Comparison of ENCODE assay signal across 8 cellular contexts in genomic region chr19:13846533-13847032, GRCh38. TPM values are rescaled to one million over a fixed set of nuclear protein-coding genes. Genes with fewer than 3 reads are reported as not detected.
DNase-seq lines count a peak whose midpoint lies in the region; ATAC-seq and TF ChIP-seq lines count a peak whose summit lies in the region.

No MANE protein-coding gene starts in this region.

- POLR2A ChIA-PET in CD4-positive, alpha-beta T cell (lab: Charles Lee), result interaction anchor here (0.5 to 3.5 kb wide), 17 partner anchors 8 to 185 kb away, joined by 3 to 48 read pairs (median 5); partner anchors contain the start of genes C19orf53, DCAF15, IL27RA and MRI1
- POLR2A ChIA-PET in SK-N-SH (lab: Yijun Ruan, JAX), result interaction anchor here (0.5 to 2.2 kb wide), 8 partner anchors 10 to 683 kb away, joined by 3 to 8 read pairs (median 4); partner anchors contain the start of genes C19orf53 and ZSWIM4

- DNase-seq in CD4-positive, alpha-beta T cell, result peak; percentile 86 to 99 (median 91)
- DNase-seq in HK-2 (ENCODE audit: unreplicated experiment) (peak; percentile 94), SK-N-SH (peak; percentile 89), cardiac septum (ENCODE audit: low spot score) (peak; percentile 96), uterus (peak; percentile 80)
- peak; percentile 91 to 99 for DNase-seq in activated naive CD4-positive, alpha-beta T cell treated with anti-CD3 and anti-CD28 coated beads, Interleukin-2, amount 50 U/mL, for 72 hours (ENCODE audit: low spot score in 2 of 2)

- H3K4me1 ChIP-seq in SK-N-SH (ENCODE audit: control insufficient read depth in 1 of 2, insufficient read depth in 2 of 2, low read depth in 1 of 2, low read length in 1 of 2) (peaks cover 40 to 43% of the 10 kb centered on the region in 2 experiments; a peak in 3 of 4 replicates), rectal smooth muscle tissue (ENCODE audit: control insufficient read depth, insufficient read depth, low read length) (peaks cover 30% of the 10 kb centered on the region), uterus (peaks cover 11 to 37% of the 10 kb centered on the region in 2 donors)

- peaks cover 10% of the 10 kb centered on the region for H4K20me1 ChIP-seq in SK-N-SH (ENCODE audit: insufficient read depth)

- CTCF ChIA-PET in CD4-positive, alpha-beta T cell (lab: Charles Lee), result interaction anchor here (0.8 to 2.8 kb wide), 4 partner anchors 10 to 62 kb away, joined by 3 to 35 read pairs (median 6); no protein-coding TSS in a partner anchor
- CTCF ChIA-PET in SK-N-SH (lab: Yijun Ruan, JAX), result interaction anchor here (1.7 to 2.9 kb wide), 3 partner anchors 10 to 62 kb away, joined by 8 to 18 read pairs (median 11); no protein-coding TSS in a partner anchor

- H3K36me3 ChIP-seq in SK-N-SH (replicated peaks in 1 of 2; ENCODE audit: control insufficient read depth in 1 of 2, insufficient read depth in 2 of 2, low read length in 1 of 2), result peaks cover 0 to 4% of the 10 kb centered on the region in 2 experiments
- H3K36me3 ChIP-seq in rectal smooth muscle tissue (ENCODE audit: control insufficient read depth, insufficient read depth, low read length), result no peaks in the 10 kb centered on the region
- no peaks in the 10 kb centered on the region for H3K36me3 ChIP-seq in uterus

- H3K9me2 ChIP-seq in SK-N-SH, result no peaks in the 10 kb centered on the region

- TF ChIP-seq POLR2A in uterus (IDR thresholded peaks at IDR 0.05), result peak; percentile 34 to 47

- no peaks in the 10 kb centered on the region for H3K9me3 ChIP-seq in CD4-positive, alpha-beta T cell (ENCODE audit: control insufficient read depth, low read length)
- no peaks in the 10 kb centered on the region for H3K9me3 ChIP-seq in SK-N-SH
- H3K9me3 ChIP-seq in uterus, result no peaks in the 10 kb centered on the region

- H3K27me3 ChIP-seq in CD4-positive, alpha-beta T cell (ENCODE audit: control insufficient read depth, insufficient read depth, low read length), result no peaks in the 10 kb centered on the region
- H3K27me3 ChIP-seq in SK-N-SH (ENCODE audit: insufficient read depth) (no peaks in the 10 kb centered on the region), rectal smooth muscle tissue (ENCODE audit: control insufficient read depth, insufficient read depth, low read length) (no peaks in the 10 kb centered on the region), uterus (no peaks in the 10 kb centered on the region)

- TF ChIP-seq EP300 in SK-N-SH (IDR thresholded peaks at IDR 0.05; ENCODE audit: borderline replicate concordance in 1 of 2, low read depth in 1 of 2, low read length in 1 of 2), result no peak; a peak in 1 of 4 replicates

- H3F3A ChIP-seq in SK-N-SH (replicated peaks; ENCODE audit: insufficient read depth), result peaks cover 64% of the 10 kb centered on the region

- no peak for TF ChIP-seq RAD21 in SK-N-SH (IDR thresholded peaks at IDR 0.05; ENCODE audit: low read length)

- peaks cover 65% of the 10 kb centered on the region for H3K4me1 Mint-ChIP-seq in CD4-positive, alpha-beta T cell (ENCODE audit: low read depth)

- H3K79me2 ChIP-seq in SK-N-SH (ENCODE audit: insufficient read depth), result peaks cover 27% of the 10 kb centered on the region

- peak overlapping the region; percentile 94 for H3K9ac ChIP-seq in SK-N-SH
- peak overlapping the region; percentile 92 for H3K9ac ChIP-seq in rectal smooth muscle tissue (ENCODE audit: low read length)

- peak overlapping the region; percentile 73; the same call in 1 of the 2 replicates for H3K4me2 ChIP-seq in SK-N-SH

- H3K27me3 Mint-ChIP-seq in CD4-positive, alpha-beta T cell, result no peaks in the 10 kb centered on the region

- H3K9me3 Mint-ChIP-seq in CD4-positive, alpha-beta T cell, result no peaks in the 10 kb centered on the region
- no peaks in the 10 kb centered on the region for H3K9me3 Mint-ChIP-seq in activated naive CD4-positive, alpha-beta T cell treated with anti-CD3 and anti-CD28 coated beads, Interleukin-2, amount 50 U/mL, for 72 hours

- TF ChIP-seq CTCF in CD4-positive, alpha-beta T cell (IDR thresholded peaks at IDR 0.05), result no peak
- TF ChIP-seq CTCF in SK-N-SH (IDR thresholded peaks at IDR 0.05), result no peak
- TF ChIP-seq CTCF in uterus (IDR thresholded peaks at IDR 0.05), result no peak

- peak overlapping the region; percentile 86 for H3K4me3 Mint-ChIP-seq in CD4-positive, alpha-beta T cell

- H3K4me3 ChIP-seq in SK-N-SH (ENCODE audit: low read depth in 2 of 2, low read length in 1 of 2) (peak overlapping the region; percentile 52 to 65; a peak in 3 of 4 replicates), rectal smooth muscle tissue (ENCODE audit: low read length) (peak overlapping the region; percentile 74), uterus (no peak overlapping the region)

- intact Hi-C loops in CD4-positive, alpha-beta T cell (cut with DNase I, micrococcal nuclease), result loop anchor here (1.0 to 10.0 kb wide), 5 partner anchors 9 to 692 kb away; partner anchors contain the start of genes IER2 (in 1 of the 2), STX10 (in 1 of the 2) and ZSWIM4 (in 1 of the 2)
- intact Hi-C loops in cardiac septum (cut with DNase I), result loop anchor here (1.0 to 10.0 kb wide), 3 partner anchors 7 to 1052 kb away; partner anchors contain the start of gene JUNB
- intact Hi-C loops in uterus (cut with DNase I; ENCODE audit: low total_unique reads), result no loop called here

- peaks cover 5% of the 10 kb centered on the region for H3K36me3 Mint-ChIP-seq in CD4-positive, alpha-beta T cell (ENCODE audit: low read depth)
- H3K36me3 Mint-ChIP-seq in activated naive CD4-positive, alpha-beta T cell treated with anti-CD3 and anti-CD28 coated beads, Interleukin-2, amount 50 U/mL, for 72 hours, result peaks cover 0 to 6% of the 10 kb centered on the region in 2 donors

- H2AFZ ChIP-seq in SK-N-SH (ENCODE audit: low read depth), result no peak overlapping the region

- ATAC-seq in CD4-positive, alpha-beta T cell (ENCODE audit: poor library complexity), result peak; percentile 61
- ATAC-seq in GM19351 (IDR thresholded peaks at IDR 0.05; ENCODE audit: unreplicated experiment), result peak; percentile 61
- peak; percentile 75 to 81 for ATAC-seq in activated naive CD4-positive, alpha-beta T cell treated with anti-CD3 and anti-CD28 coated beads, Interleukin-2, amount 50 U/mL, for 72 hours

- peak overlapping the region; percentile 100 for H3K27ac ChIP-seq in CD4-positive, alpha-beta T cell (ENCODE audit: low read depth, low read length)
- H3K27ac ChIP-seq in SK-N-SH (ENCODE audit: low read depth in 2 of 2, low read length in 1 of 2), result peak overlapping the region; percentile 100
- H3K27ac ChIP-seq in rectal smooth muscle tissue (ENCODE audit: low read depth, low read length), result peak overlapping the region; percentile 100
- peak overlapping the region; percentile 100 for H3K27ac ChIP-seq in uterus

- peak overlapping the region; percentile 99 for H3K27ac Mint-ChIP-seq in CD4-positive, alpha-beta T cell
- H3K27ac Mint-ChIP-seq in activated naive CD4-positive, alpha-beta T cell treated with anti-CD3 and anti-CD28 coated beads, Interleukin-2, amount 50 U/mL, for 72 hours, result peak overlapping the region; percentile 98 to 100

- WGBS in SK-N-SH (ENCODE audit: low lambda C conversion rate), result 0% methylated on average over 11 of the region's 13 CpGs

TF ChIP-seq in SK-N-SH, 30 proteins besides CTCF, POLR2A, EP300 and RAD21 (continues in another document):
- no peak for TF ChIP-seq TAF1 (IDR thresholded peaks at IDR 0.05; ENCODE audit: borderline replicate concordance, low read depth, low read length)
- TF ChIP-seq RFX5 (IDR thresholded peaks at IDR 0.05; ENCODE audit: low read length), result no peak
- no peak for TF ChIP-seq USF1 (IDR thresholded peaks at IDR 0.05; ENCODE audit: borderline replicate concordance, low read depth)
- TF ChIP-seq MAX (IDR thresholded peaks at IDR 0.05; ENCODE audit: low read depth), result no peak

RNA-seq across cellular contexts. Expression of gene NANOS3, which starts 30.4 kb away (rescaled TPM):
- total RNA-seq in CD4-positive, alpha-beta T cell, result under 1 TPM in 1 of 2 experiments, not detected in 1; 0.87 TPM
- 0.53 and 0.57 TPM in 2 replicates for polyA plus RNA-seq in SK-N-SH (2012; rRNA removed)
- polyA plus RNA-seq in SK-N-SH (2012; cell fraction: cytosol; rRNA removed), result 0.63 and 0.71 TPM in 2 replicates
- 1.7 and 4.4 TPM in 2 replicates for polyA plus RNA-seq in SK-N-SH (2012; cell fraction: nucleus; rRNA removed)
- total RNA-seq in activated naive CD4-positive, alpha-beta T cell treated with anti-CD3 and anti-CD28 coated beads, Interleukin-2, amount 50 U/mL, for 72 hours, result under 1 TPM; 0.88 to 0.98 TPM
- total RNA-seq in cardiac septum (0.78 TPM), uterus (1 to 10 TPM in 1 of 4 donors, not detected in 3; 1.2 TPM)

RNA-seq across cellular contexts. Expression of gene ZSWIM4, which starts 51.3 kb away (rescaled TPM):
- total RNA-seq in CD4-positive, alpha-beta T cell, result 1 to 10 TPM; 3.5 to 3.8 TPM
- polyA plus RNA-seq in SK-N-SH (2012; rRNA removed), result 3.5 and 4.7 TPM in 2 replicates
- polyA plus RNA-seq in SK-N-SH (2012; cell fraction: cytosol; rRNA removed), result 1.8 and 3.1 TPM in 2 replicates
- 7.0 and 7.6 TPM in 2 replicates for polyA plus RNA-seq in SK-N-SH (2012; cell fraction: nucleus; rRNA removed)
- total RNA-seq in activated naive CD4-positive, alpha-beta T cell treated with anti-CD3 and anti-CD28 coated beads, Interleukin-2, amount 50 U/mL, for 72 hours, result 1 to 10 TPM; 6.3 to 8.8 TPM
- total RNA-seq in cardiac septum, result 3.9 TPM
- total RNA-seq in uterus, result 1 to 10 TPM in 3 of 4 donors, under 1 TPM in 1; 0.26 to 8.4 (median 6.0) TPM

RNA-seq across cellular contexts. Expression of gene BRME1, which starts 59.3 kb away (rescaled TPM):
- 1 to 10 TPM; 1.1 to 1.3 TPM for total RNA-seq in CD4-positive, alpha-beta T cell
- 1.5 and 1.8 TPM in 2 replicates for polyA plus RNA-seq in SK-N-SH (2012; rRNA removed)
- 0.51 and 0.89 TPM in 2 replicates for polyA plus RNA-seq in SK-N-SH (2012; cell fraction: cytosol; rRNA removed)
- 5.1 and 5.3 TPM in 2 replicates for polyA plus RNA-seq in SK-N-SH (2012; cell fraction: nucleus; rRNA removed)
- 10 to 100 TPM in 1 of 2 donors, 1 to 10 TPM in 1; 5.1 to 10.5 TPM for total RNA-seq in activated naive CD4-positive, alpha-beta T cell treated with anti-CD3 and anti-CD28 coated beads, Interleukin-2, amount 50 U/mL, for 72 hours
- total RNA-seq in cardiac septum (0.35 TPM), uterus (1 to 10 TPM in 3 of 4 donors, not detected in 1; 4.8 to 7.7 (median 5.8) TPM)

RNA-seq across cellular contexts. Expression of gene CC2D1A, which starts 59.4 kb away (rescaled TPM):
- 10 to 100 TPM; 16.4 to 16.9 TPM for total RNA-seq in CD4-positive, alpha-beta T cell
- polyA plus RNA-seq in SK-N-SH (2012; rRNA removed), result 18.7 and 24.2 TPM in 2 replicates
- polyA plus RNA-seq in SK-N-SH (2012; cell fraction: cytosol; rRNA removed), result 8.1 and 13.2 TPM in 2 replicates
- polyA plus RNA-seq in SK-N-SH (2012; cell fraction: nucleus; rRNA removed), result 97.6 and 109 TPM in 2 replicates
- 10 to 100 TPM; 29.4 to 57.9 TPM for total RNA-seq in activated naive CD4-positive, alpha-beta T cell treated with anti-CD3 and anti-CD28 coated beads, Interleukin-2, amount 50 U/mL, for 72 hours
- total RNA-seq in cardiac septum (19.5 TPM), uterus (10 to 100 TPM in 2 of 4 donors, 1 to 10 TPM in 2; 3.2 to 44.4 (median 13.2) TPM)

Comparison
In these comparisons a context has a peak if more than half of its experiments do, and no peak if none do; other contexts are left out.
1. H3K4me3 ChIP-seq: peak in SK-N-SH (2 of 2) and rectal smooth muscle tissue (single experiment); none in uterus (0 of 2).
2. Peak in every context shown above with its lines, with median percentiles within 50 percentile points of each other: ATAC-seq, DNase-seq and H3K27ac ChIP-seq.